ENCODE assay signal across 16 cellular contexts in the genomic region with DNA sequence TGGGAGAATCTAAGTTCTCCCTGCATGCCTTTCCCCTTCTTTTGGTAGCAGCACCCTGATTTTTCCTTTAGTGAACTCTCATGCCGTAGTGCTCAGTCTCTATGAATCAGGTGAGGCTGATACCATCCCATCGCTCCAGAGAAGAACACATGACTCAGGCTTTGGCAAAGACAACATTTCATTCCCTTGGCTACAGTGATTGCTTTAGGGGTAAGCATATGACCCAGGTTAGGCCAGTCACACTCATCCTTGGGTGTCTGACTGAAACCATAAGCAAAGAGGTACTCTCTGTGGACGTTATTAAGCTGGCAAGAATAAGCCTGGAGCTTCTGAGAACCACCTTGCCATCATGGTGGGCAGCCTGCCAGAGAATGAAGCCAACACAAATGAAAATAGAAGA.
A peak's percentile ranks its signal among the peaks of the same experiment; 100 is the strongest.
DNase-seq lines count a peak whose midpoint lies in the region; ATAC-seq and TF ChIP-seq lines count a peak whose summit lies in the region.
"Had no signal": no experiment of that assay in that cellular context is flagged by ENCODE, and none has a peak within 500 bp of the region (broad histone marks: within the 10 kb centered on the region; RNA-seq: fewer than 3 reads in every experiment).

No MANE protein-coding gene starts in this region.

- H3K36me3 ChIP-seq in GM23248 (ENCODE audit: low read depth) (no peaks in the 10 kb centered on the region), RWPE2 (ENCODE audit: low read depth) (no peaks in the 10 kb centered on the region), esophagus (ENCODE audit: control insufficient read depth in 2 of 2, insufficient read depth in 2 of 2, low read length in 1 of 2) (no peaks in the 10 kb centered on the region), trophoblast cell (ENCODE audit: control insufficient read depth in 1 of 2, insufficient read depth in 2 of 2, low read length in 2 of 2) (no peaks in the 10 kb centered on the region)
- no peaks in the 10 kb centered on the region for H3K36me3 ChIP-seq in naive thymus-derived CD4-positive, alpha-beta T cell (ENCODE audit: control insufficient read depth in 2 of 3, insufficient read depth in 3 of 3, low read length in 3 of 3)
- H3K36me3 ChIP-seq: gastrocnemius medialis, tibial nerve had no signal

- peaks cover 13% of the 10 kb centered on the region for H3K4me1 ChIP-seq in GM23248 (ENCODE audit: insufficient read depth)
- peaks cover 20% of the 10 kb centered on the region for H3K4me1 ChIP-seq in RWPE2 (ENCODE audit: insufficient read depth, poor library complexity, severe bottlenecking)
- H3K4me1 ChIP-seq in esophagus (ENCODE audit: control insufficient read depth in 2 of 2, insufficient read depth in 2 of 2, low read length in 1 of 2), result no peaks in the 10 kb centered on the region
- H3K4me1 ChIP-seq in trophoblast cell (ENCODE audit: control insufficient read depth in 1 of 2, insufficient read depth in 2 of 2, low read length in 2 of 2), result no peaks in the 10 kb centered on the region
- no peaks in the 10 kb centered on the region for H3K4me1 ChIP-seq in naive thymus-derived CD4-positive, alpha-beta T cell (ENCODE audit: control insufficient read depth in 2 of 2, insufficient read depth in 2 of 2, low read length in 2 of 2)

- peaks cover 0 to 6% (median 3%) of the 10 kb centered on the region in 5 donors for H3K27me3 Mint-ChIP-seq in naive thymus-derived CD4-positive, alpha-beta T cell

- H3K9ac ChIP-seq in GM23248 (no peak overlapping the region), trophoblast cell (ENCODE audit: low read length) (no peak overlapping the region)

- H2BK120ac ChIP-seq in trophoblast cell (ENCODE audit: insufficient read depth, low read length, poor library complexity), result no peak overlapping the region

- H3K9me3 ChIP-seq in GM23248 (ENCODE audit: low read depth) (no peaks in the 10 kb centered on the region), RWPE2 (ENCODE audit: severe bottlenecking) (no peaks in the 10 kb centered on the region), esophagus (ENCODE audit: control insufficient read depth in 2 of 2, insufficient read depth in 1 of 2, low read depth in 1 of 2, low read length in 1 of 2) (no peaks in the 10 kb centered on the region), trophoblast cell (ENCODE audit: insufficient read depth, low read depth, low read length) (no peaks in the 10 kb centered on the region)
- H3K9me3 ChIP-seq in naive thymus-derived CD4-positive, alpha-beta T cell (ENCODE audit: control insufficient read depth in 2 of 3, low read length in 3 of 3), result no peaks in the 10 kb centered on the region
- H3K9me3 ChIP-seq: gastrocnemius medialis, tibial nerve had no signal

- H2AFZ ChIP-seq in GM23248, result no peak overlapping the region
- no peak overlapping the region for H2AFZ ChIP-seq in trophoblast cell (ENCODE audit: insufficient read depth, low read length, poor library complexity)

- H3K9me3 Mint-ChIP-seq in naive thymus-derived CD4-positive, alpha-beta T cell, result no peaks in the 10 kb centered on the region
- H3K9me3 Mint-ChIP-seq: activated T-helper 1 cell treated with anti-CD3 and anti-CD28 coated beads, Interleukin-12 subunit alpha, Interleukin-12 subunit beta, Interleukin-2, Interleukin-4 antibody, amounts not matched to agents 30 ng/mL and 10 ng/mL and 1 ng/mL, durations not matched to agents 14 hours and 24 hours and 36 hours had no signal

- H3K27ac Mint-ChIP-seq in naive thymus-derived CD4-positive, alpha-beta T cell, result no peak overlapping the region
- H3K27ac Mint-ChIP-seq: activated T-helper 1 cell treated with anti-CD3 and anti-CD28 coated beads, Interleukin-12 subunit alpha, Interleukin-12 subunit beta, Interleukin-2, Interleukin-4 antibody, amounts not matched to agents 30 ng/mL and 10 ng/mL and 1 ng/mL, durations not matched to agents 14 hours and 24 hours and 36 hours had no signal

- POLR2A ChIA-PET in naive thymus-derived CD4-positive, alpha-beta T cell (lab: Charles Lee), result no interaction called here

- H4K12ac ChIP-seq in trophoblast cell (ENCODE audit: low read depth, low read length), result no peak overlapping the region

- peak; percentile 63 for DNase-seq in GM23248
- no peak for DNase-seq in RWPE2 (ENCODE audit: low spot score)
- peak in 1 of 2 donors; percentile 10 for DNase-seq in trophoblast cell
- DNase-seq in RPMI8226, result no peak
- DNase-seq in NCI-H2029 (lab: John Stamatoyannopoulos, UW), result no peak
- no peak for DNase-seq in naive thymus-derived CD4-positive, alpha-beta T cell
- DNase-seq: activated CD4-positive, alpha-beta T cell treated with anti-CD3 and anti-CD28 coated beads, Interleukin-2, amount 50 U/mL, for 4 hours; DMS79; NCI-H1930; NCI-H774; SHP77 treated with DMSO at 0.1 percent for 48 hours had no signal

- intact Hi-C loops in naive thymus-derived CD4-positive, alpha-beta T cell (cut with micrococcal nuclease), result no loop called here

- H3K18ac ChIP-seq in trophoblast cell (ENCODE audit: low read length), result no peak overlapping the region

- WGBS in GM23248 (ENCODE audit: low coverage in 1 of 2, low lambda C conversion rate in 2 of 2, missing lambda C conversion rate in 2 of 2), 2 experiments, result 29 to 41% methylated on average over 3 of the region's 3 CpGs
- 27 to 52% methylated on average over 3 of the region's 3 CpGs for whole genome bisulfite sequencing in esophagus, 2 donors
- WGBS in trophoblast cell (ENCODE audit: extremely low coverage, insufficient coverage, insufficient read length), result no CpG with 5 or more reads among the region's 3 CpGs

- H3K9me2 ChIP-seq in GM23248 (ENCODE audit: insufficient read depth), result 0 out of 2 replicates have a peak, but pooled peaks cover 3% of the 10 kb centered on the region

- H3K4me1 Mint-ChIP-seq in naive thymus-derived CD4-positive, alpha-beta T cell, result no peaks in the 10 kb centered on the region

- H3K4me3 Mint-ChIP-seq in naive thymus-derived CD4-positive, alpha-beta T cell, result no peak overlapping the region
- H3K4me3 Mint-ChIP-seq: activated T-helper 1 cell treated with anti-CD3 and anti-CD28 coated beads, Interleukin-12 subunit alpha, Interleukin-12 subunit beta, Interleukin-2, Interleukin-4 antibody, amounts not matched to agents 30 ng/mL and 10 ng/mL and 1 ng/mL, durations not matched to agents 14 hours and 24 hours and 36 hours had no signal

- TF ChIP-seq CTCF in RWPE2 (IDR thresholded peaks at IDR 0.05; ENCODE audit: poor library complexity, severe bottlenecking), result no peak

- no peak overlapping the region for H2AK5ac ChIP-seq in trophoblast cell (ENCODE audit: low read length)

- H3K27ac ChIP-seq in GM23248, result peak overlapping the region; percentile 58
- peak overlapping the region; percentile 91 for H3K27ac ChIP-seq in RWPE2 (ENCODE audit: poor library complexity, severe bottlenecking)
- H3K27ac ChIP-seq in esophagus (ENCODE audit: low read depth in 2 of 2, low read length in 1 of 2), result peak overlapping the region; percentile 13 to 86
- H3K27ac ChIP-seq in trophoblast cell (ENCODE audit: low read depth, low read length), result no peak overlapping the region
- H3K27ac ChIP-seq in naive thymus-derived CD4-positive, alpha-beta T cell (ENCODE audit: low read depth, low read length), result no peak overlapping the region
- H3K27ac ChIP-seq: tibial nerve had no signal

- H2BK5ac ChIP-seq in trophoblast cell (ENCODE audit: low read depth, low read length, poor library complexity), result no peak overlapping the region

- no peak overlapping the region for H4K8ac ChIP-seq in trophoblast cell (ENCODE audit: low read depth, low read length)

- H4K91ac ChIP-seq in trophoblast cell (ENCODE audit: low read depth, low read length), result no peak overlapping the region

- H3K27me3 ChIP-seq in GM23248 (replicated peaks; ENCODE audit: insufficient read depth), result no peaks in the 10 kb centered on the region
- no peaks in the 10 kb centered on the region for H3K27me3 ChIP-seq in RWPE2 (ENCODE audit: insufficient read depth, poor library complexity, severe bottlenecking)
- H3K27me3 ChIP-seq in esophagus (ENCODE audit: control insufficient read depth in 1 of 2, insufficient read depth in 2 of 2, low read length in 2 of 2), result no peaks in the 10 kb centered on the region
- no peaks in the 10 kb centered on the region for H3K27me3 ChIP-seq in trophoblast cell (ENCODE audit: insufficient read depth, low read length)
- H3K27me3 ChIP-seq in naive thymus-derived CD4-positive, alpha-beta T cell (ENCODE audit: control insufficient read depth in 2 of 2, insufficient read depth in 2 of 2, low read length in 2 of 2), result no peaks in the 10 kb centered on the region
- H3K27me3 ChIP-seq: gastrocnemius medialis, tibial nerve had no signal

- H3K4me3 ChIP-seq in GM23248, result no peak overlapping the region
- no peak overlapping the region for H3K4me3 ChIP-seq in RWPE2 (ENCODE audit: severe bottlenecking)
- H3K4me3 ChIP-seq in esophagus (ENCODE audit: low read depth in 1 of 2, low read length in 2 of 2), result no peak overlapping the region
- H3K4me3 ChIP-seq in trophoblast cell (ENCODE audit: low read depth, low read length), result no peak overlapping the region
- no peak overlapping the region for H3K4me3 ChIP-seq in naive thymus-derived CD4-positive, alpha-beta T cell (ENCODE audit: low read length)
- H3K4me3 ChIP-seq: gastrocnemius medialis, tibial nerve had no signal

- H3K23ac ChIP-seq in trophoblast cell (ENCODE audit: low read length), result peak overlapping the region; percentile 69

- H3K79me1 ChIP-seq in trophoblast cell (ENCODE audit: low read length), result no peaks in the 10 kb centered on the region

- CTCF ChIA-PET in naive thymus-derived CD4-positive, alpha-beta T cell (lab: Charles Lee), result no interaction called here

- H3K4me2 ChIP-seq in GM23248 (ENCODE audit: unreplicated experiment) (no peak overlapping the region), trophoblast cell (ENCODE audit: low read length) (no peak overlapping the region)

- in situ Hi-C loops in GM23248 (cut with MboI), result no loop called here

- peak; percentile 95 for ATAC-seq in RWPE2 (ENCODE audit: low read depth)
- ATAC-seq in GM21825 (IDR thresholded peaks at IDR 0.05; ENCODE audit: unreplicated experiment), result no peak
- no peak for ATAC-seq in naive thymus-derived CD4-positive, alpha-beta T cell

- no peak overlapping the region for H3K4ac ChIP-seq in trophoblast cell (ENCODE audit: low read depth, low read length)

- no peak overlapping the region for H3K14ac ChIP-seq in trophoblast cell (ENCODE audit: low read length)

- H3K79me2 ChIP-seq in GM23248 (ENCODE audit: insufficient read depth), result no peaks in the 10 kb centered on the region
- no peaks in the 10 kb centered on the region for H3K79me2 ChIP-seq in trophoblast cell (ENCODE audit: control insufficient read depth, insufficient read depth, low read length, poor library complexity)

- no peak overlapping the region for H2BK12ac ChIP-seq in trophoblast cell (ENCODE audit: low read length)

- H3F3A ChIP-seq in GM23248 (ENCODE audit: insufficient read depth), result peaks cover 20% of the 10 kb centered on the region

- no peaks in the 10 kb centered on the region for H3K36me3 Mint-ChIP-seq in naive thymus-derived CD4-positive, alpha-beta T cell

- no peaks in the 10 kb centered on the region for H4K20me1 ChIP-seq in GM23248 (ENCODE audit: insufficient read depth)

Comparison
In these comparisons a context has a peak if more than half of its experiments do, and no peak if none do; other contexts are left out.
1. H3K27ac ChIP-seq: peak in GM23248 (single experiment), RWPE2 (single experiment) and esophagus (2 of 2); none in trophoblast cell (single experiment) and naive thymus-derived CD4-positive, alpha-beta T cell (single experiment).